ENCODE assay signal across 8 cellular contexts in genomic region chr7:100428199-100428966, GRCh38. TPM values are rescaled to one million over a fixed set of nuclear protein-coding genes. Genes with fewer than 3 reads are reported as not detected.
A peak's percentile ranks its signal among the peaks of the same experiment; 100 is the strongest.
DNase-seq lines count a peak whose midpoint lies in the region; ATAC-seq, FAIRE-seq and TF ChIP-seq lines count a peak whose summit lies in the region.

Gene ZCWPW1 (minus strand): TSS chr7:100428703. CDS start chr7:100420649, 8,054 bp downstream.

- H3K4me3 ChIP-seq in left ventricle myocardium inferior = peak within 1 kb of the TSS; percentile 86
- H3K4me3 ChIP-seq in upper lobe of right lung = peak within 1 kb of the TSS; percentile 90

- H3K4me3 Mint-ChIP-seq in T-helper 1 cell treated with Interleukin-12 subunit alpha and Interleukin-12 subunit beta and Interleukin-4 antibody, amounts not matched to agents 30 μg/mL and 1 μg/mL, for 36 hours = peak within 1 kb of the TSS; percentile 94

- peaks cover 44% of the 10 kb centered on the region for H3K4me1 ChIP-seq in left ventricle myocardium inferior
- peaks cover 25% of the 10 kb centered on the region for H3K4me1 ChIP-seq in upper lobe of right lung

- no peak for FAIRE-seq in GM12892 (lab: Jason Lieb, UNC)

- H3K27me3 ChIP-seq in left ventricle myocardium inferior (ENCODE audit: low read depth) (no peaks in the 10 kb centered on the region), upper lobe of right lung (no peaks in the 10 kb centered on the region)

- H3K36me3 ChIP-seq in left ventricle myocardium inferior (peaks cover 8% of the 10 kb centered on the region), upper lobe of right lung (peaks cover 13% of the 10 kb centered on the region)

- H3K27ac ChIP-seq in left ventricle myocardium inferior (replicated peaks) (peak within 1 kb of the TSS; percentile 100), upper lobe of right lung (peak within 1 kb of the TSS; percentile 100)

- H3K27me3 Mint-ChIP-seq in T-helper 1 cell treated with Interleukin-12 subunit alpha and Interleukin-12 subunit beta and Interleukin-4 antibody, amounts not matched to agents 30 μg/mL and 1 μg/mL, for 36 hours (ENCODE audit: low read depth) = peaks cover 10% of the 10 kb centered on the region

- peak; percentile 37 for ATAC-seq in HG02870 (IDR thresholded peaks at IDR 0.05; ENCODE audit: unreplicated experiment)
- ATAC-seq in upper lobe of right lung = peak; percentile 79

- peak; percentile 20 for TF ChIP-seq CTCF in left ventricle myocardium inferior (IDR thresholded peaks at IDR 0.05; ENCODE audit: borderline replicate concordance)
- TF ChIP-seq CTCF in upper lobe of right lung (IDR thresholded peaks at IDR 0.05) = no peak

- intact Hi-C loops in left ventricle myocardium inferior (cut with micrococcal nuclease) = no loop called here
- intact Hi-C loops in posterior vena cava (cut with DNase I) = no loop called here
- intact Hi-C loops in upper lobe of right lung (cut with DNase I) = no loop called here

- H3K27ac Mint-ChIP-seq in T-helper 1 cell treated with Interleukin-12 subunit alpha and Interleukin-12 subunit beta and Interleukin-4 antibody, amounts not matched to agents 30 μg/mL and 1 μg/mL, for 36 hours = peak within 1 kb of the TSS; percentile 100

- H3K36me3 Mint-ChIP-seq in T-helper 1 cell treated with Interleukin-12 subunit alpha and Interleukin-12 subunit beta and Interleukin-4 antibody, amounts not matched to agents 30 μg/mL and 1 μg/mL, for 36 hours (ENCODE audit: low read depth) = peaks cover 18% of the 10 kb centered on the region

- H3K9me3 ChIP-seq in left ventricle myocardium inferior (replicated peaks) (no peaks in the 10 kb centered on the region), upper lobe of right lung (no peaks in the 10 kb centered on the region)

- DNase-seq in GM12892 (ENCODE audit: insufficient read length) (peak; percentile 80), NCI-H146 treated with DMSO at 0.1 percent for 48 hours (lab: John Stamatoyannopoulos, UW; ENCODE audit: unreplicated experiment) (peak; percentile 93), amygdala (lab: John Stamatoyannopoulos, UW) (peak; percentile 65 to 98 (median 92)), left ventricle myocardium inferior (peak; percentile 96), posterior vena cava (ENCODE audit: low spot score) (peak; percentile 99), upper lobe of right lung (peak; percentile 99)

- H3K9me3 Mint-ChIP-seq in T-helper 1 cell treated with Interleukin-12 subunit alpha and Interleukin-12 subunit beta and Interleukin-4 antibody, amounts not matched to agents 30 μg/mL and 1 μg/mL, for 36 hours = no peaks in the 10 kb centered on the region

- TF ChIP-seq POLR2A in GM12892 (IDR thresholded peaks at IDR 0.05; ENCODE audit: low read depth, low read length) = peak; percentile 100

- peaks cover 30% of the 10 kb centered on the region for H3K4me1 Mint-ChIP-seq in T-helper 1 cell treated with Interleukin-12 subunit alpha and Interleukin-12 subunit beta and Interleukin-4 antibody, amounts not matched to agents 30 μg/mL and 1 μg/mL, for 36 hours (ENCODE audit: low read depth)

RNA-seq across cellular contexts. Expression of gene ZCWPW1, which starts in this region (rescaled TPM):
- 4.3 TPM for polyA plus RNA-seq in GM12892 (2012; ENCODE audit: missing spikeins)
- total RNA-seq in left ventricle myocardium inferior = 4.6 TPM
- total RNA-seq in posterior vena cava = 1 to 10 TPM; 2.9 to 3.5 TPM
- 4.8 TPM for total RNA-seq in upper lobe of right lung

Comparison
In these comparisons a context has a peak if more than half of its experiments do, and no peak if none do; other contexts are left out.
1. Peak in every context shown above with its lines: DNase-seq, ATAC-seq, H3K4me3 ChIP-seq and H3K27ac ChIP-seq.